ENCODE assay signal across 14 cellular contexts in genomic region chr7:44956157-44956766, GRCh38. TPM values are rescaled to one million over a fixed set of nuclear protein-coding genes. Genes with fewer than 3 reads are reported as not detected.
"Had no signal": no experiment of that assay in that cellular context is flagged by ENCODE, and none has a peak within 500 bp of the region (broad histone marks: within the 10 kb centered on the region; RNA-seq: fewer than 3 reads in every experiment).

No MANE protein-coding gene starts in this region.

- H3K4me3 Mint-ChIP-seq: activated B cell treated with CpG ODN at 0.5 μM for 24 hours, neural crest cell had no signal

- DNase-seq: activated B cell treated with CpG ODN at 0.5 μM for 24 hours; cerebellar nuclear complex; effector CD8-positive, alpha-beta T cell; esophagus squamous epithelium; kidney glomerular epithelial cell; mesenchymal stem cell; ovary; thyroid gland; uterus had no signal

- H3K36me3 ChIP-seq: ascending aorta, breast epithelium, esophagus squamous epithelium, ovary, thyroid gland, uterus had no signal

- H3K27me3 Mint-ChIP-seq: activated B cell treated with CpG ODN at 0.5 μM for 24 hours had no signal

- H3K27ac ChIP-seq: ascending aorta, breast epithelium, esophagus squamous epithelium, ovary, thyroid gland, uterus had no signal

- H3K27ac Mint-ChIP-seq: activated B cell treated with CpG ODN at 0.5 μM for 24 hours had no signal

- H3K4me3 ChIP-seq: ascending aorta, breast epithelium, esophagus squamous epithelium, ovary, thyroid gland, uterus had no signal

- H3K9me3 Mint-ChIP-seq: activated B cell treated with CpG ODN at 0.5 μM for 24 hours, neural crest cell had no signal

- H3K9me3 ChIP-seq: ascending aorta, breast epithelium, esophagus squamous epithelium, ovary, thyroid gland, uterus had no signal

- ATAC-seq: sciatic nerve had no signal

- H3K27me3 ChIP-seq: ascending aorta, breast epithelium, ovary, thyroid gland, uterus had no signal

RNA-seq across cellular contexts. Expression of gene MYO1G, which starts 22.6 kb away (rescaled TPM):
- polyA plus RNA-seq: endothelial cell of umbilical vein had no signal
